Comparison of ENCODE assay signal across 1 cellular context in the genomic region with DNA sequence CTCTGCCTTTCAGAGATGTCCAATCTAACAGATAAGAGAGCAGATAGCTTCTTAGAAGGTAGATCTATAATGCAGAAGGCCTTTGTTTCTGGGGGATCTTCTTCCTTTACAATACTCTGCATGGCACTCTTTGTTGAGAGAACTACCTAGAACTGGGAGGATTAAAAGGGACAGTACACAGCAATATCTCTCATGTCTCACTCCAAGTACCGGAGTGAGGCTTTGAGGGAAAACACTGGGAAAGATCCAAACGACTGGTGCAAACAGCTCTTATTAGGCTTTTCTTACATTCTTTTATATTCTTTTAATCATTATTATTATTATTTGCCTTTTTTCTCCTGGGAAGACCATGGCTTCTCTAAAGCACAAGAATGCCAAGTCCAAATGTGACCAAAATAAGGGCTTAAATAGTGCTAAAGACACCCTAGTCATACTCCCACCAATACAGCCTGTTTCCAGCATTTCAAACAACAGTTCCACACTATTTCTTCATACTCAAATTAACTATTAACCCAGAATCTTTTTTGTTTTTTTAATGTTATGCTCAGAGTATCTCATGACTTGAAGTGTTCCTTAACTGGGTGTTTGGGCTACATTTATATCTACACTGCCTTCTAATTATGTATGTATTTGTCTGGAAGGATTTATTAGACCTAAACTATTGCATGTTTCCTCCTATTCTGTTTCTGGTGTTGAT.
TF ChIP-seq lines count a peak whose summit lies in the region.

No MANE protein-coding gene starts in this region.

TF ChIP-seq in SK-N-SH treated with all-trans-retinoic acid at 6 μM for 48 hours, 23 proteins besides CTCF, POLR2A, EP300 and RAD21 (continued from another document):
- TF ChIP-seq, protein P1, sequence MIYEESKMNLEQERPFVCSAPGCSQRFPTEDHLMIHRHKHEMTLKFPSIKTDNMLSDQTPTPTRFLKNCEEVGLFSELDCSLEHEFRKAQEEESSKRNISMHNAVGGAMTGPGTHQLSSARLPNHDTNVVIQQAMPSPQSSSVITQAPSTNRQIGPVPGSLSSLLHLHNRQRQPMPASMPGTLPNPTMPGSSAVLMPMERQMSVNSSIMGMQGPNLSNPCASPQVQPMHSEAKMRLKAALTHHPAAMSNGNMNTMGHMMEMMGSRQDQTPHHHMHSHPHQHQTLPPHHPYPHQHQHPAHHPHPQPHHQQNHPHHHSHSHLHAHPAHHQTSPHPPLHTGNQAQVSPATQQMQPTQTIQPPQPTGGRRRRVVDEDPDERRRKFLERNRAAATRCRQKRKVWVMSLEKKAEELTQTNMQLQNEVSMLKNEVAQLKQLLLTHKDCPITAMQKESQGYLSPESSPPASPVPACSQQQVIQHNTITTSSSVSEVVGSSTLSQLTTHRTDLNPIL (CRISPR knock-in tag; IDR thresholded peaks at IDR 0.05; ENCODE audit: low read depth): no peak
- TF ChIP-seq SNAI2 (CRISPR knock-in tag; IDR thresholded peaks at IDR 0.05) (no peak), PPARA (CRISPR knock-in tag; IDR thresholded peaks at IDR 0.05; ENCODE audit: borderline replicate concordance) (no peak), ARNTL (CRISPR knock-in tag; IDR thresholded peaks at IDR 0.05; ENCODE audit: borderline replicate concordance, low read depth) (no peak), RARB (CRISPR knock-in tag; IDR thresholded peaks at IDR 0.05) (no peak), TCF4 (CRISPR knock-in tag; IDR thresholded peaks at IDR 0.05; ENCODE audit: borderline replicate concordance) (no peak)
TF ChIP-seq in SK-N-SH treated with all-trans-retinoic acid at 6 μM for 48 hours: peak in this region for 0.
